In genomic region chr15:72227720-72228119, GRCh38 we compare ENCODE assay signal across 8 cellular contexts. TPM values are rescaled to one million over a fixed set of nuclear protein-coding genes. Genes with fewer than 3 reads are reported as not detected.
DNase-seq lines count a peak whose midpoint lies in the region; ATAC-seq, FAIRE-seq and TF ChIP-seq lines count a peak whose summit lies in the region.

No MANE protein-coding gene starts in this region.

- no peak overlapping the region for H2AK5ac ChIP-seq in neuronal stem cell (ENCODE audit: low read depth, low read length)

- FAIRE-seq in bronchial epithelial cell (lab: Jason Lieb, UNC), result no peak

- DNase-seq in EL (peak; percentile 25), bronchial epithelial cell (ENCODE audit: low read depth) (peak; percentile 18), neuronal stem cell (ENCODE audit: low spot score) (no peak), NCI-H748 treated with DMSO at 0.1 percent for 48 hours (lab: John Stamatoyannopoulos, UW) (no peak), NCI-H524 treated with DMSO at 0.1 percent for 48 hours (lab: John Stamatoyannopoulos, UW) (no peak), NCI-H2107 treated with DMSO at 0.1 percent for 48 hours (lab: John Stamatoyannopoulos, UW; ENCODE audit: unreplicated experiment) (no peak)

- no peak overlapping the region for H3K23ac ChIP-seq in neuronal stem cell (ENCODE audit: low read depth, low read length, poor library complexity)

- no peak overlapping the region for H3K18ac ChIP-seq in neuronal stem cell (ENCODE audit: low read length)

- WGBS in neuronal stem cell (ENCODE audit: extremely low coverage in 2 of 2, insufficient read length in 2 of 2, insufficient replicate concordance in 1 of 2), 2 donors, result no CpG with 5 or more reads among the region's 4 CpGs

- H2BK120ac ChIP-seq in neuronal stem cell (ENCODE audit: low read depth, low read length), result no peak overlapping the region

- H3F3A ChIP-seq in OCI-LY1 (ENCODE audit: insufficient read depth, low read length), result peaks cover 10% of the 10 kb centered on the region

- H3K4me3 ChIP-seq in OCI-LY1 (ENCODE audit: low read depth, low read length, poor library complexity, severe bottlenecking) (peak overlapping the region; percentile 82), bronchial epithelial cell (ENCODE audit: low read depth, low read length) (peak overlapping the region; percentile 92), neuronal stem cell (ENCODE audit: low read length in 2 of 2) (no peak overlapping the region)

- H3K9me2 ChIP-seq in OCI-LY1 (ENCODE audit: low read depth, low read length), result no peaks in the 10 kb centered on the region

- H3K36me3 ChIP-seq in OCI-LY1 (ENCODE audit: insufficient read depth, low read length), result peaks cover 45% of the 10 kb centered on the region
- peaks cover 8% of the 10 kb centered on the region for H3K36me3 ChIP-seq in bronchial epithelial cell (ENCODE audit: control insufficient read depth, insufficient read depth, low read length)
- H3K36me3 ChIP-seq in neuronal stem cell (replicated peaks in 1 of 2; ENCODE audit: control insufficient read depth in 2 of 2, insufficient read depth in 2 of 2, low read length in 2 of 2), result peaks cover 0 to 56% of the 10 kb centered on the region in 2 donors

- H3K9me3 ChIP-seq in OCI-LY1 (ENCODE audit: low read length), result no peaks in the 10 kb centered on the region
- no peaks in the 10 kb centered on the region for H3K9me3 ChIP-seq in neuronal stem cell (replicated peaks in 1 of 2; ENCODE audit: control insufficient read depth in 2 of 2, insufficient read depth in 1 of 2, low read depth in 1 of 2, low read length in 2 of 2)

- ATAC-seq in GM18907 (IDR thresholded peaks at IDR 0.05; ENCODE audit: unreplicated experiment), result no peak

- no peak overlapping the region for H4K8ac ChIP-seq in neuronal stem cell (ENCODE audit: low read depth, low read length)

- no peak overlapping the region for H2BK12ac ChIP-seq in neuronal stem cell (ENCODE audit: low read length)

- H3K4me2 ChIP-seq in OCI-LY1 (ENCODE audit: low read length) (peak overlapping the region; percentile 98), neuronal stem cell (ENCODE audit: insufficient read depth, low read length, poor library complexity, severe bottlenecking) (no peak overlapping the region)

- H4K91ac ChIP-seq in neuronal stem cell (ENCODE audit: low read depth, low read length, poor library complexity), result no peak overlapping the region

- peaks cover 11% of the 10 kb centered on the region for H3K79me1 ChIP-seq in neuronal stem cell (ENCODE audit: low read depth, low read length)

- H3K27ac ChIP-seq in OCI-LY1 (ENCODE audit: low read depth, low read length, poor library complexity, severe bottlenecking), result peak overlapping the region; percentile 93
- peak overlapping the region; percentile 48 for H3K27ac ChIP-seq in neuronal stem cell (replicated peaks; ENCODE audit: low read length)

- H4K20me1 ChIP-seq in OCI-LY1 (ENCODE audit: insufficient read depth, low read length), result peaks cover 4% of the 10 kb centered on the region; the same call in 1 of the 2 replicates

- H3K9ac ChIP-seq in OCI-LY1 (ENCODE audit: low read length), result peak overlapping the region; percentile 91
- no peak overlapping the region for H3K9ac ChIP-seq in neuronal stem cell (ENCODE audit: low read depth, low read length, poor library complexity)

- H3K4ac ChIP-seq in neuronal stem cell (ENCODE audit: low read length), result no peak overlapping the region

- H2AFZ ChIP-seq in OCI-LY1 (ENCODE audit: low read length), result no peak overlapping the region
- H2AFZ ChIP-seq in neuronal stem cell (ENCODE audit: low read length), result no peak overlapping the region

- peaks cover 59% of the 10 kb centered on the region for H3K4me1 ChIP-seq in OCI-LY1 (ENCODE audit: insufficient read depth, low read length, severe bottlenecking)
- peaks cover 21 to 33% of the 10 kb centered on the region in 2 donors for H3K4me1 ChIP-seq in neuronal stem cell (ENCODE audit: control insufficient read depth in 2 of 2, insufficient read depth in 1 of 2, low read depth in 1 of 2, low read length in 2 of 2)

- H3K14ac ChIP-seq in neuronal stem cell (ENCODE audit: low read length), result no peak overlapping the region

- no peak overlapping the region for H2BK15ac ChIP-seq in neuronal stem cell (ENCODE audit: low read length)

- H3K79me2 ChIP-seq in OCI-LY1 (ENCODE audit: insufficient read depth, low read length), result peaks cover 70% of the 10 kb centered on the region

- TF ChIP-seq CTCF in OCI-LY1 (IDR thresholded peaks at IDR 0.05; ENCODE audit: low read length) (no peak), bronchial epithelial cell (IDR thresholded peaks at IDR 0.05; ENCODE audit: insufficient read depth, low read length, severe bottlenecking) (no peak)

- no peaks in the 10 kb centered on the region for H3K27me3 ChIP-seq in OCI-LY1 (ENCODE audit: insufficient read depth, low read length)
- H3K27me3 ChIP-seq in bronchial epithelial cell (ENCODE audit: control insufficient read depth, insufficient read depth, low read length), result no peaks in the 10 kb centered on the region
- H3K27me3 ChIP-seq in neuronal stem cell (ENCODE audit: control insufficient read depth in 3 of 3, insufficient read depth in 3 of 3, low read depth in 1 of 3, low read length in 3 of 3), result no peaks in the 10 kb centered on the region

- H2BK5ac ChIP-seq in neuronal stem cell (ENCODE audit: low read length), result no peak overlapping the region

RNA-seq across cellular contexts. Expression of gene PKM, which starts 3.3 kb away (rescaled TPM):
- 1,045 and 1,080 TPM in 2 replicates for total RNA-seq in bronchial epithelial cell
- polyA plus RNA-seq in neuronal stem cell (2013, experiment 1 of 2), result 356 TPM
- polyA plus RNA-seq in neuronal stem cell (2013, experiment 2 of 2), result 349 TPM

RNA-seq across cellular contexts. Expression of gene GRAMD2A, which starts 30.1 kb away (rescaled TPM):
- 4.6 and 5.5 TPM in 2 replicates for total RNA-seq in bronchial epithelial cell
- 0.38 TPM for polyA plus RNA-seq in neuronal stem cell (2013, experiment 1 of 2)
- 0.30 TPM for polyA plus RNA-seq in neuronal stem cell (2013, experiment 2 of 2)

RNA-seq across cellular contexts. Expression of gene PARP6, which starts 44.6 kb away (rescaled TPM):
- 17.6 and 20.5 TPM in 2 replicates for total RNA-seq in bronchial epithelial cell
- 38.0 TPM for polyA plus RNA-seq in neuronal stem cell (2013, experiment 1 of 2)
- 39.5 TPM for polyA plus RNA-seq in neuronal stem cell (2013, experiment 2 of 2)

Comparison
In these comparisons a context has a peak if more than half of its experiments do, and no peak if none do; other contexts are left out.
1. DNase-seq: peak in EL (single experiment) and bronchial epithelial cell (single experiment); none in neuronal stem cell (single experiment), NCI-H748 treated with DMSO at 0.1 percent for 48 hours (single experiment), NCI-H524 treated with DMSO at 0.1 percent for 48 hours (single experiment) and NCI-H2107 treated with DMSO at 0.1 percent for 48 hours (single experiment).
2. H3K4me3 ChIP-seq: peak in OCI-LY1 (single experiment) and bronchial epithelial cell (single experiment); none in neuronal stem cell (0 of 2).